28 cellular contexts compared by ENCODE assay signal in genomic region chr4:95636061-95636460, GRCh38.
"Had no signal": no experiment of that assay in that cellular context is flagged by ENCODE, and none has a peak within 500 bp of the region (broad histone marks: within the 10 kb centered on the region; RNA-seq: fewer than 3 reads in every experiment).

No MANE protein-coding gene starts in this region.

- H3K27ac Mint-ChIP-seq: natural killer cell; nephron; neural progenitor cell; progenitor cell of endocrine pancreas; stimulated activated effector memory CD8-positive, alpha-beta T cell treated with anti-CD3 and anti-CD28 coated beads, Interleukin-12 subunit alpha, Interleukin-12 subunit beta, amount 100 ng/mL, for 72 hours; stimulated activated naive B cell treated with anti-CD40 and anti-IgM and Interleukin-4, amounts not matched to agents 10 μg/mL and 1 μg/mL and 100 μg/mL, for 72 hours; stimulated activated naive CD8-positive, alpha-beta T cell treated with anti-CD3 and anti-CD28 coated beads, Interleukin-15, Interleukin-2, amounts not matched to agents 100 ng/mL and 50 ng/mL, for 24 hours had no signal

- H3K4me1 Mint-ChIP-seq: nephron; stimulated activated effector memory CD8-positive, alpha-beta T cell treated with anti-CD3 and anti-CD28 coated beads, Interleukin-12 subunit alpha, Interleukin-12 subunit beta, amount 100 ng/mL, for 72 hours; stimulated activated naive B cell treated with anti-CD40 and anti-IgM and Interleukin-4, amounts not matched to agents 10 μg/mL and 1 μg/mL and 100 μg/mL, for 72 hours had no signal

- DNase-seq: natural killer cell; occipital lobe; ovary; posterior cingulate gyrus; psoas muscle; right cardiac atrium; right lobe of liver; sigmoid colon; small intestine; stimulated activated CD4-positive, alpha-beta T cell treated with anti-CD3 and anti-CD28 coated beads, Interleukin-15, amount 100 ng/mL, for 24 hours; stimulated activated CD4-positive, alpha-beta T cell treated with anti-CD3 and anti-CD28 coated beads, Interleukin-2, amount 100 ng/mL, for 24 hours; stimulated activated CD4-positive, alpha-beta T cell treated with anti-CD3 and anti-CD28 coated beads, Interleukin-2, amount 100 ng/mL, for 48 hours; stimulated activated CD4-positive, alpha-beta T cell treated with anti-CD3 and anti-CD28 coated beads, Interleukin-4, amount 100 ng/mL, for 24 hours; stimulated activated naive B cell treated with anti-CD40 and anti-IgM and Interleukin-4, amounts not matched to agents 10 μg/mL and 1 μg/mL and 100 μg/mL, for 72 hours; stimulated activated naive CD4-positive, alpha-beta T cell treated with Interleukin-2 at 50 U/mL for 16 hours; stomach; thyroid gland; trophoblast cell; upper lobe of left lung; uterus had no signal

- H3K9ac ChIP-seq: neural progenitor cell, parathyroid adenoma had no signal

- H3K4me2 ChIP-seq: neural progenitor cell had no signal

- H3K36me3 Mint-ChIP-seq: natural killer cell; neural progenitor cell; stimulated activated effector memory CD8-positive, alpha-beta T cell treated with anti-CD3 and anti-CD28 coated beads, Interleukin-12 subunit alpha, Interleukin-12 subunit beta, amount 100 ng/mL, for 72 hours; stimulated activated naive B cell treated with anti-CD40 and anti-IgM and Interleukin-4, amounts not matched to agents 10 μg/mL and 1 μg/mL and 100 μg/mL, for 72 hours had no signal

- H3K27me3 Mint-ChIP-seq: progenitor cell of endocrine pancreas; stimulated activated naive B cell treated with anti-CD40 and anti-IgM and Interleukin-4, amounts not matched to agents 10 μg/mL and 1 μg/mL and 100 μg/mL, for 72 hours; stimulated activated naive CD8-positive, alpha-beta T cell treated with anti-CD3 and anti-CD28 coated beads, Interleukin-15, Interleukin-2, amounts not matched to agents 100 ng/mL and 50 ng/mL, for 24 hours had no signal

- H3K4me3 ChIP-seq: neural progenitor cell, ovary, psoas muscle, right lobe of liver, sigmoid colon, stomach, thoracic aorta, thyroid gland, tibial nerve, upper lobe of left lung, uterus had no signal

- H3K36me3 ChIP-seq: neural progenitor cell, ovary, right lobe of liver, sigmoid colon, stomach, thoracic aorta, thyroid gland, tibial nerve, upper lobe of left lung, uterus had no signal

- H3K4me1 ChIP-seq: neural progenitor cell, parathyroid adenoma, psoas muscle, stomach, uterus had no signal

- H3K9me3 ChIP-seq: ovary, psoas muscle, right lobe of liver, sigmoid colon, stomach, thoracic aorta, thyroid gland, tibial nerve, upper lobe of left lung, uterus had no signal

- H2AFZ ChIP-seq: parathyroid adenoma had no signal

- H3K79me2 ChIP-seq: parathyroid adenoma had no signal

- H3K27ac ChIP-seq: neural progenitor cell, ovary, parathyroid adenoma, psoas muscle, right lobe of liver, sigmoid colon, stomach, thoracic aorta, thyroid gland, tibial nerve, upper lobe of left lung, uterus had no signal

- H3K9me3 Mint-ChIP-seq: natural killer cell; nephron; neural progenitor cell; stimulated activated naive B cell treated with anti-CD40 and anti-IgM and Interleukin-4, amounts not matched to agents 10 μg/mL and 1 μg/mL and 100 μg/mL, for 72 hours; stimulated activated naive CD8-positive, alpha-beta T cell treated with anti-CD3 and anti-CD28 coated beads, Interleukin-15, Interleukin-2, amounts not matched to agents 100 ng/mL and 50 ng/mL, for 24 hours had no signal

- H3K27me3 ChIP-seq: neural progenitor cell, ovary, right lobe of liver, sigmoid colon, stomach, thyroid gland, tibial nerve, upper lobe of left lung, uterus had no signal

- H3K4me3 Mint-ChIP-seq: natural killer cell; nephron; neural progenitor cell; stimulated activated effector memory CD8-positive, alpha-beta T cell treated with anti-CD3 and anti-CD28 coated beads, Interleukin-12 subunit alpha, Interleukin-12 subunit beta, amount 100 ng/mL, for 72 hours; stimulated activated naive B cell treated with anti-CD40 and anti-IgM and Interleukin-4, amounts not matched to agents 10 μg/mL and 1 μg/mL and 100 μg/mL, for 72 hours; stimulated activated naive CD8-positive, alpha-beta T cell treated with anti-CD3 and anti-CD28 coated beads, Interleukin-15, Interleukin-2, amounts not matched to agents 100 ng/mL and 50 ng/mL, for 24 hours had no signal
